18 cellular contexts compared by ENCODE assay signal in genomic region chr7:46226860-46227259, GRCh38.
DNase-seq lines count a peak whose midpoint lies in the region; ATAC-seq and TF ChIP-seq lines count a peak whose summit lies in the region.
"Had no signal": no experiment of that assay in that cellular context is flagged by ENCODE, and none has a peak within 500 bp of the region (broad histone marks: within the 10 kb centered on the region; RNA-seq: fewer than 3 reads in every experiment).

No MANE protein-coding gene starts in this region.

- no peak overlapping the region for H3K27ac ChIP-seq in RWPE2 (ENCODE audit: poor library complexity, severe bottlenecking)
- no peak overlapping the region for H3K27ac ChIP-seq in Karpas-422 (ENCODE audit: low read length)
- H3K27ac ChIP-seq: 22Rv1, BLaER1, RWPE1, SJSA1 had no signal

- H3K36me3 Mint-ChIP-seq in osteocyte (ENCODE audit: unreplicated experiment), result no peaks in the 10 kb centered on the region

- ATAC-seq in RWPE2 (ENCODE audit: low read depth) (peak; percentile 53; the same call in 2 of the 3 replicates), sciatic nerve (peak; percentile 43)
- ATAC-seq: GM12878 had no signal

- H3K9ac ChIP-seq in Karpas-422 (ENCODE audit: low read length), result no peak overlapping the region
- H3K9ac ChIP-seq: BLaER1 had no signal

- peaks cover 4% of the 10 kb centered on the region for H3K4me1 ChIP-seq in RWPE2 (ENCODE audit: insufficient read depth, poor library complexity, severe bottlenecking)
- H3K4me1 ChIP-seq in Karpas-422 (ENCODE audit: low read length), result no peaks in the 10 kb centered on the region
- H3K4me1 ChIP-seq: BLaER1, HAP-1 had no signal

- H3K4me3 ChIP-seq in RWPE2 (ENCODE audit: severe bottlenecking), result no peak overlapping the region
- H3K4me3 ChIP-seq in choroid plexus epithelial cell (ENCODE audit: low read depth, low read length), result no peak overlapping the region
- H3K4me3 ChIP-seq in Karpas-422 (ENCODE audit: low read length), result no peak overlapping the region
- H3K4me3 ChIP-seq: BLaER1, GM12878, HAP-1, SJSA1 had no signal

- no peaks in the 10 kb centered on the region for H3K9me2 ChIP-seq in Karpas-422 (replicated peaks; ENCODE audit: insufficient read depth, low read length)

- H3K27me3 Mint-ChIP-seq in osteocyte (ENCODE audit: unreplicated experiment), result no peaks in the 10 kb centered on the region

- no peaks in the 10 kb centered on the region for H3K79me2 ChIP-seq in Karpas-422 (ENCODE audit: low read length)

- no peaks in the 10 kb centered on the region for H3K9me3 ChIP-seq in RWPE2 (ENCODE audit: severe bottlenecking)
- no peaks in the 10 kb centered on the region for H3K9me3 ChIP-seq in Karpas-422 (ENCODE audit: low read length)
- H3K9me3 ChIP-seq: BLaER1, HAP-1, SJSA1 had no signal

- H3K4me1 Mint-ChIP-seq in osteocyte (ENCODE audit: unreplicated experiment), result peaks cover 44% of the 10 kb centered on the region

- H3K4me3 Mint-ChIP-seq in osteocyte (ENCODE audit: unreplicated experiment), result no peak overlapping the region

- H2AFZ ChIP-seq in Karpas-422 (ENCODE audit: low read length), result no peak overlapping the region

- TF ChIP-seq CTCF in RWPE2 (IDR thresholded peaks at IDR 0.05; ENCODE audit: poor library complexity, severe bottlenecking), result no peak
- no peak for TF ChIP-seq CTCF in choroid plexus epithelial cell (conservative IDR thresholded peaks at IDR 0.05; ENCODE audit: low read depth, low read length)
- TF ChIP-seq CTCF in osteocyte (IDR thresholded peaks at IDR 0.05), result no peak

- DNase-seq in DMS53 (lab: John Stamatoyannopoulos, UW), result peak; percentile 48
- no peak for DNase-seq in DMS53 treated with DMSO at 0.1 percent for 48 hours (lab: John Stamatoyannopoulos, UW; ENCODE audit: unreplicated experiment)
- DNase-seq in RWPE2 (ENCODE audit: low spot score), result no peak
- peak; percentile 78 for DNase-seq in choroid plexus epithelial cell (ENCODE audit: low read depth)
- no peak for DNase-seq in sciatic nerve (ENCODE audit: low spot score)
- no peak for DNase-seq in Karpas-422
- no peak for DNase-seq in NCI-H510A (lab: John Stamatoyannopoulos, UW)
- no peak for DNase-seq in osteocyte (ENCODE audit: extremely low spot score, unreplicated experiment)
- DNase-seq: NCI-H1048, NCI-H146, NCI-H2171 treated with DMSO at 0.1 percent for 48 hours, NCI-H510A treated with DMSO at 0.1 percent for 48 hours had no signal

- H3K27me3 ChIP-seq in RWPE2 (ENCODE audit: insufficient read depth, poor library complexity, severe bottlenecking), result no peaks in the 10 kb centered on the region
- 0 out of 2 replicates have a peak, but pooled peaks cover 7% of the 10 kb centered on the region for H3K27me3 ChIP-seq in Karpas-422 (ENCODE audit: low read length)
- H3K27me3 ChIP-seq: BLaER1, SJSA1 had no signal

- H3K36me3 ChIP-seq in RWPE2 (ENCODE audit: low read depth), result no peaks in the 10 kb centered on the region
- no peaks in the 10 kb centered on the region for H3K36me3 ChIP-seq in Karpas-422 (ENCODE audit: insufficient read depth, low read length)
- H3K36me3 ChIP-seq: BLaER1, HAP-1, SJSA1 had no signal

- no peaks in the 10 kb centered on the region for H3K9me3 Mint-ChIP-seq in osteocyte (ENCODE audit: unreplicated experiment)

- H4K20me1 ChIP-seq in Karpas-422 (ENCODE audit: insufficient read depth, low read depth, low read length), result no peaks in the 10 kb centered on the region
- H4K20me1 ChIP-seq: BLaER1 had no signal

- intact Hi-C loops in sciatic nerve (cut with DNase I), result no loop called here

- H3K27ac Mint-ChIP-seq in osteocyte (ENCODE audit: unreplicated experiment), result no peak overlapping the region

- no peak overlapping the region for H3K4me2 ChIP-seq in Karpas-422 (ENCODE audit: low read depth, low read length, poor library complexity, severe bottlenecking)
- H3K4me2 ChIP-seq: BLaER1 had no signal

Comparison
In these comparisons a context has a peak if more than half of its experiments do, and no peak if none do; other contexts are left out.
1. DNase-seq: peak in DMS53 (single experiment) and choroid plexus epithelial cell (single experiment); none in DMS53 treated with DMSO at 0.1 percent for 48 hours (single experiment), RWPE2 (single experiment), sciatic nerve (single experiment), Karpas-422 (single experiment), NCI-H510A (single experiment) and osteocyte (single experiment).